In the genomic region with DNA sequence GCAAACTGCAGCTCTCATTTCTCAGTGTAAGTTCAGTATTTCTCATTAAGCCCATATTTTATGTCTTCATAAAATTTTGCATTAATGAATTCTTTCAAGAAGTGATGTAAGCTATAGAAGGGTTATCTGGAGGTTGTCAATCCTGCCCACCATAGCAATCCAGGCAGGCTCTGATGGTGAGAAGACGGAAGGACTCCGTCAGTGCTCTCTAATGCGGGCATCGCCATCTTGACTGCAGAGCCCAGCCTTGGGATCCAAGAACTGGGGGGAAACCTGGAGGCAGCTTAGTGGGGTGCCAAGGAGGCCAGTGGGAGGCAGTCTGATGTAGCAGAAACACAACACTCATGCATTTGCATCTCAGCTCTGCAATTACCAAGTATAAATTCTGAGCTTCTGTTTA, we compare ENCODE assay signal across 3 cellular contexts.
"Had no signal": no experiment of that assay in that cellular context is flagged by ENCODE, and none has a peak within 500 bp of the region (broad histone marks: within the 10 kb centered on the region; RNA-seq: fewer than 3 reads in every experiment).

No MANE protein-coding gene starts in this region.

- DNase-seq: GDM1, GF-D8 had no signal

- H3K4me3 ChIP-seq: GM12878 had no signal

- ATAC-seq: GM12878 had no signal
